12 cellular contexts compared by ENCODE assay signal in genomic region chr1:58727363-58727762, GRCh38. TPM values are rescaled to one million over a fixed set of nuclear protein-coding genes. Genes with fewer than 3 reads are reported as not detected.
DNase-seq lines count a peak whose midpoint lies in the region; ATAC-seq and TF ChIP-seq lines count a peak whose summit lies in the region.
"Had no signal": no experiment of that assay in that cellular context is flagged by ENCODE, and none has a peak within 500 bp of the region (broad histone marks: within the 10 kb centered on the region; RNA-seq: fewer than 3 reads in every experiment).

No MANE protein-coding gene starts in this region.

- ATAC-seq in right cardiac atrium (peak; percentile 26 to 77), left ventricle myocardium superior (no peak), GM18861 (IDR thresholded peaks at IDR 0.05; ENCODE audit: unreplicated experiment) (no peak)

- no peaks in the 10 kb centered on the region for H3K79me2 ChIP-seq in fibroblast of lung (ENCODE audit: control insufficient read depth, insufficient read depth, low read length)

- TF ChIP-seq CTCF in fibroblast of lung (conservative IDR thresholded peaks at IDR 0.05 in 1 of 2, IDR thresholded peaks at IDR 0.05 in 1 of 2; ENCODE audit: low read depth in 1 of 2, low read length in 2 of 2) (no peak), type B pancreatic cell (conservative IDR thresholded peaks at IDR 0.05) (no peak), uterus (IDR thresholded peaks at IDR 0.05) (no peak)

- H3K9me3 ChIP-seq in right cardiac atrium (ENCODE audit: control insufficient read depth, low read length), result no peaks in the 10 kb centered on the region
- H3K9me3 ChIP-seq in fibroblast of lung (ENCODE audit: control insufficient read depth, insufficient read depth, low read depth, low read length), result no peaks in the 10 kb centered on the region
- H3K9me3 ChIP-seq in uterus, result no peaks in the 10 kb centered on the region
- H3K9me3 ChIP-seq: esophagus squamous epithelium had no signal

- WGBS in right cardiac atrium, result 51% methylated on average over 2 of the region's 2 CpGs

- no peak overlapping the region for H3K4me3 Mint-ChIP-seq in type B pancreatic cell

- H3K4me1 ChIP-seq in right cardiac atrium (ENCODE audit: control insufficient read depth, insufficient read depth, low read length) (peaks cover 3% of the 10 kb centered on the region), fibroblast of lung (ENCODE audit: control insufficient read depth, extremely low read depth, insufficient read depth, low read length) (peaks cover 5% of the 10 kb centered on the region), uterus (no peaks in the 10 kb centered on the region)
- H3K4me1 ChIP-seq: pancreas had no signal

- intact Hi-C loops in right cardiac atrium (cut with DNase I), result no loop called here
- intact Hi-C loops in left ventricle myocardium superior (cut with micrococcal nuclease), result no loop called here
- intact Hi-C loops in uterus (cut with DNase I; ENCODE audit: low total_unique reads), result no loop called here

- no peak overlapping the region for H2AFZ ChIP-seq in fibroblast of lung (ENCODE audit: low read length)

- H3K27me3 ChIP-seq in right cardiac atrium (ENCODE audit: control insufficient read depth, insufficient read depth), result no peaks in the 10 kb centered on the region
- H3K27me3 ChIP-seq in fibroblast of lung (ENCODE audit: control insufficient read depth, insufficient read depth, low read length), result no peaks in the 10 kb centered on the region
- H3K27me3 ChIP-seq in uterus, result no peaks in the 10 kb centered on the region
- H3K27me3 ChIP-seq: esophagus squamous epithelium, pancreas had no signal

- no peak for DNase-seq in right cardiac atrium
- DNase-seq in left ventricle myocardium superior, result no peak
- peak; percentile 100 for DNase-seq in RKO (ENCODE audit: low spot score)
- peak; percentile 34 to 91 for DNase-seq in fibroblast of lung (ENCODE audit: low read depth in 2 of 2)
- no peak for DNase-seq in type B pancreatic cell (ENCODE audit: extremely low spot score, unreplicated experiment)
- DNase-seq in uterus, result no peak
- no peak for DNase-seq in activated naive CD4-positive, alpha-beta T cell treated with Interleukin-2 at 50 U/mL for 16 hours
- DNase-seq: activated CD8-positive, alpha-beta memory T cell treated with anti-CD3 and anti-CD28 coated beads for 24 hours; esophagus squamous epithelium; NCI-H187; pancreas had no signal

- no peaks in the 10 kb centered on the region for H3K36me3 Mint-ChIP-seq in type B pancreatic cell

- no peaks in the 10 kb centered on the region for H3K27me3 Mint-ChIP-seq in type B pancreatic cell

- no peak for TF ChIP-seq POLR2A in uterus (IDR thresholded peaks at IDR 0.05)

- H3K36me3 ChIP-seq in fibroblast of lung (ENCODE audit: control insufficient read depth, insufficient read depth, low read length) (no peaks in the 10 kb centered on the region), uterus (no peaks in the 10 kb centered on the region)
- H3K36me3 ChIP-seq: esophagus squamous epithelium, pancreas had no signal

- no peak overlapping the region for H3K27ac ChIP-seq in right cardiac atrium (ENCODE audit: low read length)
- H3K27ac ChIP-seq in fibroblast of lung (ENCODE audit: insufficient read depth, low read length), result no peak overlapping the region
- H3K27ac ChIP-seq in uterus, result no peak overlapping the region
- H3K27ac ChIP-seq: pancreas had no signal

- peak overlapping the region; percentile 41 for H3K4me2 ChIP-seq in fibroblast of lung (ENCODE audit: extremely low read depth, insufficient read depth, low read length)

- no peaks in the 10 kb centered on the region for H4K20me1 ChIP-seq in fibroblast of lung (ENCODE audit: control insufficient read depth, extremely low read depth, insufficient read depth, low read length)

- H3K9ac ChIP-seq in fibroblast of lung (ENCODE audit: insufficient read depth, low read length), result no peak overlapping the region

- peaks cover 6% of the 10 kb centered on the region for H3K9me3 Mint-ChIP-seq in type B pancreatic cell

- H3K27ac Mint-ChIP-seq in type B pancreatic cell, result peak overlapping the region; percentile 65

- peaks cover 5% of the 10 kb centered on the region for H3K4me1 Mint-ChIP-seq in type B pancreatic cell (ENCODE audit: unreplicated experiment)

- H3K4me3 ChIP-seq in right cardiac atrium (ENCODE audit: low read length), result no peak overlapping the region
- H3K4me3 ChIP-seq in fibroblast of lung (replicated peaks in 1 of 4; ENCODE audit: control extremely low read depth in 1 of 4, insufficient read depth in 1 of 4, low read depth in 3 of 4, low read length in 4 of 4), result no peak overlapping the region
- no peak overlapping the region for H3K4me3 ChIP-seq in uterus
- H3K4me3 ChIP-seq: esophagus squamous epithelium, pancreas had no signal

RNA-seq across cellular contexts. Expression of gene MYSM1, which starts 27.5 kb away (rescaled TPM):
- total RNA-seq in right cardiac atrium (10 to 100 TPM; 25.5 to 29.1 (median 25.9) TPM), left ventricle myocardium superior (22.3 TPM), fibroblast of lung (17.2 and 21.8 TPM in 2 replicates), type B pancreatic cell (ENCODE audit: low replicate concordance) (45.9 and 46.8 TPM in 2 replicates), uterus (10 to 100 TPM; 14.4 to 61.3 (median 46.5) TPM)
- polyA plus RNA-seq in right cardiac atrium (9.3 TPM), fibroblast of lung (11.7 and 16.3 TPM in 2 replicates)
- polyA plus RNA-seq in fibroblast of lung (2012), result 4.4 and 5.7 TPM in 2 replicates
- 2.1 and 4.7 TPM in 2 replicates for polyA minus RNA-seq in fibroblast of lung (ENCODE audit: low replicate concordance)

RNA-seq across cellular contexts. Expression of gene JUN, which starts 56.5 kb away (rescaled TPM):
- total RNA-seq in right cardiac atrium, result 10 to 100 TPM; 41.1 to 69.8 (median 50.7) TPM
- 211 TPM for polyA plus RNA-seq in right cardiac atrium
- total RNA-seq in left ventricle myocardium superior, result 54.6 TPM
- total RNA-seq in fibroblast of lung, result 112 and 145 TPM in 2 replicates
- polyA plus RNA-seq in fibroblast of lung, result 22.6 and 73.7 TPM in 2 replicates
- polyA plus RNA-seq in fibroblast of lung (2012), result 39.2 and 112 TPM in 2 replicates
- polyA minus RNA-seq in fibroblast of lung (ENCODE audit: low replicate concordance), result 34.1 and 57.9 TPM in 2 replicates
- total RNA-seq in type B pancreatic cell (ENCODE audit: low replicate concordance), result 160 and 262 TPM in 2 replicates
- 100 to 1,000 TPM; 154 to 246 (median 239) TPM for total RNA-seq in uterus

Comparison
In these comparisons a context has a peak if more than half of its experiments do, and no peak if none do; other contexts are left out.
1. ATAC-seq: peak in right cardiac atrium (2 of 2); none in left ventricle myocardium superior (single experiment) and GM18861 (single experiment).
2. DNase-seq: peak in RKO (single experiment) and fibroblast of lung (2 of 2); none in right cardiac atrium (0 of 3), left ventricle myocardium superior (single experiment), type B pancreatic cell (single experiment), uterus (0 of 2) and activated naive CD4-positive, alpha-beta T cell treated with Interleukin-2 at 50 U/mL for 16 hours (single experiment).